Comparison of ENCODE assay signal across 1 cellular context in genomic region chr7:147803625-147804024, GRCh38.
TF ChIP-seq lines count a peak whose summit lies in the region.

No MANE protein-coding gene starts in this region.

TF ChIP-seq in GM23338, 12 proteins besides CTCF, POLR2A, EP300 and RAD21 (continued from another document):
- TF ChIP-seq, protein P1, sequence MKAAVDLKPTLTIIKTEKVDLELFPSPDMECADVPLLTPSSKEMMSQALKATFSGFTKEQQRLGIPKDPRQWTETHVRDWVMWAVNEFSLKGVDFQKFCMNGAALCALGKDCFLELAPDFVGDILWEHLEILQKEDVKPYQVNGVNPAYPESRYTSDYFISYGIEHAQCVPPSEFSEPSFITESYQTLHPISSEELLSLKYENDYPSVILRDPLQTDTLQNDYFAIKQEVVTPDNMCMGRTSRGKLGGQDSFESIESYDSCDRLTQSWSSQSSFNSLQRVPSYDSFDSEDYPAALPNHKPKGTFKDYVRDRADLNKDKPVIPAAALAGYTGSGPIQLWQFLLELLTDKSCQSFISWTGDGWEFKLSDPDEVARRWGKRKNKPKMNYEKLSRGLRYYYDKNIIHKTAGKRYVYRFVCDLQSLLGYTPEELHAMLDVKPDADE (IDR thresholded peaks at IDR 0.05): no peak
- TF ChIP-seq, protein P2, sequence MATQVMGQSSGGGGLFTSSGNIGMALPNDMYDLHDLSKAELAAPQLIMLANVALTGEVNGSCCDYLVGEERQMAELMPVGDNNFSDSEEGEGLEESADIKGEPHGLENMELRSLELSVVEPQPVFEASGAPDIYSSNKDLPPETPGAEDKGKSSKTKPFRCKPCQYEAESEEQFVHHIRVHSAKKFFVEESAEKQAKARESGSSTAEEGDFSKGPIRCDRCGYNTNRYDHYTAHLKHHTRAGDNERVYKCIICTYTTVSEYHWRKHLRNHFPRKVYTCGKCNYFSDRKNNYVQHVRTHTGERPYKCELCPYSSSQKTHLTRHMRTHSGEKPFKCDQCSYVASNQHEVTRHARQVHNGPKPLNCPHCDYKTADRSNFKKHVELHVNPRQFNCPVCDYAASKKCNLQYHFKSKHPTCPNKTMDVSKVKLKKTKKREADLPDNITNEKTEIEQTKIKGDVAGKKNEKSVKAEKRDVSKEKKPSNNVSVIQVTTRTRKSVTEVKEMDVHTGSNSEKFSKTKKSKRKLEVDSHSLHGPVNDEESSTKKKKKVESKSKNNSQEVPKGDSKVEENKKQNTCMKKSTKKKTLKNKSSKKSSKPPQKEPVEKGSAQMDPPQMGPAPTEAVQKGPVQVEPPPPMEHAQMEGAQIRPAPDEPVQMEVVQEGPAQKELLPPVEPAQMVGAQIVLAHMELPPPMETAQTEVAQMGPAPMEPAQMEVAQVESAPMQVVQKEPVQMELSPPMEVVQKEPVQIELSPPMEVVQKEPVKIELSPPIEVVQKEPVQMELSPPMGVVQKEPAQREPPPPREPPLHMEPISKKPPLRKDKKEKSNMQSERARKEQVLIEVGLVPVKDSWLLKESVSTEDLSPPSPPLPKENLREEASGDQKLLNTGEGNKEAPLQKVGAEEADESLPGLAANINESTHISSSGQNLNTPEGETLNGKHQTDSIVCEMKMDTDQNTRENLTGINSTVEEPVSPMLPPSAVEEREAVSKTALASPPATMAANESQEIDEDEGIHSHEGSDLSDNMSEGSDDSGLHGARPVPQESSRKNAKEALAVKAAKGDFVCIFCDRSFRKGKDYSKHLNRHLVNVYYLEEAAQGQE (IDR thresholded peaks at IDR 0.05; ENCODE audit: unreplicated experiment): no peak
